Comparison of ENCODE assay signal across 9 cellular contexts in the genomic region with DNA sequence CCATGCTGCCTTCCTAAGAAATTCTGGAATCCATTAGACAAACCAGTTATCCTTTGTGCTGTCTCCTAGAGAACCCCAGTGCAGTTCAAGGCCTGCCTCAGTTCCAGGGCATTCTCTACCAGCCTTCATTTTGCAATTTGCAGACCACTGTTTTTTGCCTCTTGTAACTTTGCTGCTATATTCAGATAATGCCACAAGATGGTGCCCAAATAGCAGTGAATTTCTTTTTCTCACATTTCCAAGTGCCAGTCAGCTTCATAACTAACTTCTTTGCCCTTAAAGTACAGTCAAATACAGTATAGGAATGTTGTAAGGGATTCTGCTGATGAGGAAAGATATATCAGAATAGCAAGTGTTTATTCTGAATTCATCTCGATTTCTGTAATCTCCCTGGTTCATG. TPM values are rescaled to one million over a fixed set of nuclear protein-coding genes. Genes with fewer than 3 reads are reported as not detected.
DNase-seq lines count a peak whose midpoint lies in the region; ATAC-seq, FAIRE-seq and TF ChIP-seq lines count a peak whose summit lies in the region.
"Had no signal": no experiment of that assay in that cellular context is flagged by ENCODE, and none has a peak within 500 bp of the region (broad histone marks: within the 10 kb centered on the region; RNA-seq: fewer than 3 reads in every experiment).

No MANE protein-coding gene starts in this region.

- TF ChIP-seq RAD21 in IMR-90 (IDR thresholded peaks at IDR 0.05; ENCODE audit: low read length) (peak; percentile 71), K562 (CRISPR knock-in tag; conservative IDR thresholded peaks at IDR 0.05 in 1 of 2, IDR thresholded peaks at IDR 0.05 in 1 of 2) (peak; percentile 40 to 60; a peak in 3 of 4 replicates), liver (IDR thresholded peaks at IDR 0.05) (peak; percentile 68 to 73)

- no peak overlapping the region for H2BK120ac ChIP-seq in IMR-90 (ENCODE audit: low read depth, low read length)

- no peak for TF ChIP-seq EP300 in K562 (IDR thresholded peaks at IDR 0.05; ENCODE audit: low read length)

- ATAC-seq in IMR-90 (ENCODE audit: low read depth) (peak; percentile 44; the same call in 1 of the 2 replicates), K562 (no peak), HG02973 (IDR thresholded peaks at IDR 0.05; ENCODE audit: unreplicated experiment) (no peak)
- no peak for ATAC-seq in activated CD8-positive, alpha-beta memory T cell treated with anti-CD3 and anti-CD28 coated beads, Interleukin-2, amount 10 ng/mL, durations not matched to agents 7 days and 5 days

- no peak overlapping the region for H2BK5ac ChIP-seq in IMR-90 (ENCODE audit: low read depth, low read length, poor library complexity, severe bottlenecking)

- no peak overlapping the region for H3K56ac ChIP-seq in IMR-90 (ENCODE audit: extremely low read depth, insufficient read depth, low read length)

- H3K27me3 ChIP-seq in BE2C (no peaks in the 10 kb centered on the region), IMR-90 (ENCODE audit: control insufficient read depth, insufficient read depth, low read length) (no peaks in the 10 kb centered on the region), K562 (ENCODE audit: control insufficient read depth in 2 of 2, insufficient read depth in 2 of 2, low read length in 2 of 2) (no peaks in the 10 kb centered on the region), liver (ENCODE audit: control insufficient read depth in 4 of 4, insufficient read depth in 4 of 4, low read length in 3 of 4) (no peaks in the 10 kb centered on the region)

- H3K9ac ChIP-seq in IMR-90 (ENCODE audit: low read depth, low read length), result no peak overlapping the region
- H3K9ac ChIP-seq in K562 (ENCODE audit: insufficient read depth in 1 of 2, low read depth in 2 of 2, low read length in 2 of 2), result no peak overlapping the region
- no peak overlapping the region for H3K9ac ChIP-seq in liver (ENCODE audit: low read depth in 1 of 2, low read length in 2 of 2)

- H2BK15ac ChIP-seq in IMR-90 (ENCODE audit: low read depth, low read length), result no peak overlapping the region

- in situ Hi-C loops in IMR-90 (cut with MboI; ENCODE audit: low sequenced_read_pairs) (no loop called here), K562 (cut with MboI) (no loop called here)

- H3K9me1 ChIP-seq in IMR-90 (ENCODE audit: insufficient read depth, low read length) (peaks cover 6% of the 10 kb centered on the region; the same call in 1 of the 2 replicates), K562 (ENCODE audit: control insufficient read depth, insufficient read depth, low read length) (peaks cover 2% of the 10 kb centered on the region)

- H3K4me2 ChIP-seq in IMR-90 (ENCODE audit: low read depth, low read length) (no peak overlapping the region), K562 (ENCODE audit: insufficient read depth, low read length) (no peak overlapping the region)

- H3K9me3 ChIP-seq in BE2C (no peaks in the 10 kb centered on the region), IMR-90 (ENCODE audit: control insufficient read depth, insufficient read depth, low read length) (no peaks in the 10 kb centered on the region), K562 (replicated peaks; ENCODE audit: control insufficient read depth, insufficient read depth, low read depth, low read length) (no peaks in the 10 kb centered on the region), liver (ENCODE audit: control insufficient read depth in 4 of 4, low read length in 3 of 4) (no peaks in the 10 kb centered on the region)

- no peaks in the 10 kb centered on the region for H4K20me1 ChIP-seq in IMR-90 (ENCODE audit: insufficient read depth, low read length)
- no peaks in the 10 kb centered on the region for H4K20me1 ChIP-seq in K562 (replicated peaks; ENCODE audit: control insufficient read depth, insufficient read depth, low read length)

- no peaks in the 10 kb centered on the region for H3K79me2 ChIP-seq in K562 (ENCODE audit: control insufficient read depth, insufficient read depth, low read length)

- no peak overlapping the region for H3K23ac ChIP-seq in IMR-90 (ENCODE audit: low read depth, low read length)

- H2AK9ac ChIP-seq in IMR-90 (replicated peaks; ENCODE audit: low read depth, low read length, poor library complexity), result no peak overlapping the region

- CTCF ChIA-PET in IMR-90 (lab: Yijun Ruan, JAX), result interaction anchor here (1.2 to 3.8 kb wide), 3 partner anchors 51 to 66 kb away, joined by 3 to 23 read pairs (median 3); no protein-coding TSS in a partner anchor
- CTCF ChIA-PET in K562 (lab: Yijun Ruan, JAX; ENCODE audit: low intra/inter-chr PET ratio), result interaction anchor here (0.7 kb wide), 1 partner anchor 67 kb away, joined by 3 read pairs; no protein-coding TSS in a partner anchor
- CTCF ChIA-PET in activated CD8-positive, alpha-beta memory T cell treated with anti-CD3 and anti-CD28 coated beads, Interleukin-2, amount 10 ng/mL, durations not matched to agents 7 days and 5 days (lab: Charles Lee), result no interaction called here

- no peak overlapping the region for H2BK20ac ChIP-seq in IMR-90 (ENCODE audit: low read depth, low read length)

- no peaks in the 10 kb centered on the region for H3K9me3 Mint-ChIP-seq in activated CD8-positive, alpha-beta memory T cell treated with anti-CD3 and anti-CD28 coated beads, Interleukin-2, amount 10 ng/mL, durations not matched to agents 7 days and 5 days (ENCODE audit: low read depth)

- DNase-seq in BE2C (no peak), IMR-90 (peak; percentile 56), K562 (ENCODE audit: extremely low read depth in 1 of 4, low spot score in 3 of 4) (no peak), CD1c-positive myeloid dendritic cell (ENCODE audit: extremely low spot score) (no peak)
- DNase-seq in activated CD4-positive, alpha-beta T cell treated with anti-CD3 and anti-CD28 coated beads for 4 hours, result no peak
- no peak for DNase-seq in activated CD8-positive, alpha-beta memory T cell treated with anti-CD3 and anti-CD28 coated beads, Interleukin-2, amount 10 ng/mL, durations not matched to agents 7 days and 5 days
- DNase-seq: NK-92 treated with Interleukin-12 subunit alpha and Interleukin-12 subunit beta, amount 100 ng/mL, for 24 hours had no signal

- peaks cover 18% of the 10 kb centered on the region for H3K36me3 Mint-ChIP-seq in activated CD8-positive, alpha-beta memory T cell treated with anti-CD3 and anti-CD28 coated beads, Interleukin-2, amount 10 ng/mL, durations not matched to agents 7 days and 5 days

- no peak overlapping the region for H4K8ac ChIP-seq in IMR-90 (ENCODE audit: low read depth in 2 of 2, low read length in 2 of 2)

- H2AK5ac ChIP-seq in IMR-90 (ENCODE audit: low read depth, low read length), result no peak overlapping the region

- H3K27ac ChIP-seq in IMR-90 (ENCODE audit: insufficient read depth, low read length) (no peak overlapping the region), K562 (ENCODE audit: extremely low read depth, low read depth, low read length) (no peak overlapping the region), liver (ENCODE audit: low read depth in 1 of 2, low read length in 2 of 2) (no peak overlapping the region)

- no CpG with 5 or more reads among the region's 1 CpG for WGBS in IMR-90 (ENCODE audit: extremely low coverage in 2 of 2, insufficient read length in 1 of 2), 2 experiments
- WGBS in K562 (ENCODE audit: insufficient coverage, low coverage, missing lambda C conversion rate), result 46% methylated on average over 1 of the region's 1 CpG
- 77% methylated on average over 1 of the region's 1 CpG for WGBS in liver

- no peak overlapping the region for H3K14ac ChIP-seq in IMR-90 (replicated peaks; ENCODE audit: low read depth, low read length)

- TF ChIP-seq CTCF in BE2C (IDR thresholded peaks at IDR 0.05; ENCODE audit: low read depth, low read length) (peak; percentile 59), IMR-90 (conservative IDR thresholded peaks at IDR 0.05; ENCODE audit: low read depth, low read length) (peak; percentile 61), K562 (IDR thresholded peaks at IDR 0.05 in 2 of 3, conservative IDR thresholded peaks at IDR 0.05 in 1 of 3; ENCODE audit: insufficient read depth in 2 of 3, low read depth in 1 of 3, low read length in 3 of 3) (peak in 2 of 3 experiments; percentile 18 to 35; a peak in 2 of 6 replicates), liver (IDR thresholded peaks at IDR 0.05; ENCODE audit: low read depth, low read length, missing input control) (peak; percentile 21)

- no peak overlapping the region for H3K4ac ChIP-seq in IMR-90 (ENCODE audit: low read depth, low read length)

- H3K4me3 ChIP-seq in BE2C (ENCODE audit: low read depth, low read length) (no peak overlapping the region), IMR-90 (ENCODE audit: insufficient read depth, low read depth, low read length) (no peak overlapping the region), K562 (no peak overlapping the region), liver (ENCODE audit: low read depth in 1 of 3, low read length in 3 of 3) (no peak overlapping the region)

- H3K4me3 Mint-ChIP-seq in activated CD8-positive, alpha-beta memory T cell treated with anti-CD3 and anti-CD28 coated beads, Interleukin-2, amount 10 ng/mL, durations not matched to agents 7 days and 5 days, result no peak overlapping the region

- intact Hi-C loops in IMR-90 (cut with micrococcal nuclease) (loop anchor here (1.0 to 5.0 kb wide), 3 partner anchors 66 to 224 kb away; no protein-coding TSS in a partner anchor), K562 (cut with micrococcal nuclease) (loop anchor here (5.0 kb wide), 1 partner anchor 64 kb away; no protein-coding TSS in a partner anchor)

- no peak overlapping the region for H4K91ac ChIP-seq in IMR-90 (ENCODE audit: insufficient read depth, low read depth, low read length)

- H3K27me3 Mint-ChIP-seq in activated CD8-positive, alpha-beta memory T cell treated with anti-CD3 and anti-CD28 coated beads, Interleukin-2, amount 10 ng/mL, durations not matched to agents 7 days and 5 days, result no peaks in the 10 kb centered on the region

- POLR2A ChIA-PET in IMR-90 (lab: Charles Lee; ENCODE audit: unreplicated experiment) (no interaction called here), K562 (lab: Yijun Ruan, JAX) (no interaction called here)

- H2AFZ ChIP-seq in IMR-90 (replicated peaks; ENCODE audit: low read length, poor library complexity) (no peak overlapping the region), K562 (ENCODE audit: low read depth, low read length) (no peak overlapping the region)

- FAIRE-seq in K562 (lab: Jason Lieb, UNC), result no peak

- no peaks in the 10 kb centered on the region; a peak in 1 of 4 replicates for H3K79me1 ChIP-seq in IMR-90 (ENCODE audit: low read depth in 1 of 2, low read length in 2 of 2)

- no peak overlapping the region for H4K5ac ChIP-seq in IMR-90 (ENCODE audit: low read depth, low read length)

- H3K27ac Mint-ChIP-seq in activated CD8-positive, alpha-beta memory T cell treated with anti-CD3 and anti-CD28 coated beads, Interleukin-2, amount 10 ng/mL, durations not matched to agents 7 days and 5 days, result no peak overlapping the region

- TF ChIP-seq POLR2A in IMR-90 (IDR thresholded peaks at IDR 0.05; ENCODE audit: low read depth, low read length) (no peak), K562 (conservative IDR thresholded peaks at IDR 0.05) (no peak)

- BruUV-seq in IMR-90 (replicated peaks; lab: Mats Ljungman, UMichigan) (no TSS peak), K562 (replicated peaks; lab: Mats Ljungman, UMichigan) (no TSS peak)

- H3K4me1 Mint-ChIP-seq in activated CD8-positive, alpha-beta memory T cell treated with anti-CD3 and anti-CD28 coated beads, Interleukin-2, amount 10 ng/mL, durations not matched to agents 7 days and 5 days, result peaks cover 14% of the 10 kb centered on the region

- no peak overlapping the region for H3K18ac ChIP-seq in IMR-90 (ENCODE audit: low read depth, low read length)

- peaks cover 8% of the 10 kb centered on the region for H3K36me3 ChIP-seq in BE2C
- H3K36me3 ChIP-seq in IMR-90 (ENCODE audit: control insufficient read depth, insufficient read depth, low read length), result peaks cover 10% of the 10 kb centered on the region; the same call in 1 of the 2 replicates
- H3K36me3 ChIP-seq in K562 (ENCODE audit: control insufficient read depth, insufficient read depth, low read length), result peaks cover 36% of the 10 kb centered on the region; the same call in 2 of the 3 replicates
- H3K36me3 ChIP-seq in liver (ENCODE audit: control insufficient read depth in 4 of 4, insufficient read depth in 3 of 4, low read depth in 1 of 4, low read length in 3 of 4), result peaks cover 3 to 29% (median 21%) of the 10 kb centered on the region in 4 donors

- no peaks in the 10 kb centered on the region for H3K4me1 ChIP-seq in BE2C
- peaks cover 18% of the 10 kb centered on the region for H3K4me1 ChIP-seq in IMR-90 (ENCODE audit: control insufficient read depth, insufficient read depth, low read length)
- H3K4me1 ChIP-seq in K562 (replicated peaks in 1 of 2; ENCODE audit: control insufficient read depth in 2 of 2, insufficient read depth in 2 of 2, low read length in 2 of 2), result peaks cover 0 to 12% of the 10 kb centered on the region in 2 experiments; a peak in 3 of 5 replicates
- no peaks in the 10 kb centered on the region for H3K4me1 ChIP-seq in liver (ENCODE audit: control insufficient read depth in 4 of 4, insufficient read depth in 4 of 4, low read length in 3 of 4)

- dilution Hi-C loops in IMR-90 (cut with HindIII; ENCODE audit: low sequenced_read_pairs, unreplicated experiment), result no loop called here

RNA-seq across cellular contexts. Expression of gene LOXL4, which starts 25.2 kb away (rescaled TPM):
- 0.28 TPM for polyA plus RNA-seq in BE2C (2012; ENCODE audit: insufficient read depth, insufficient read length, low read depth)
- total RNA-seq in IMR-90 (2012; rRNA removed), result 17.5 and 20.8 TPM in 2 replicates
- polyA plus RNA-seq in IMR-90 (2012; rRNA removed), result 24.9 and 26.7 TPM in 2 replicates
- 26.8 and 38.4 TPM in 2 replicates for polyA plus RNA-seq in IMR-90 (2012; cell fraction: cytosol; rRNA removed)
- 30.8 and 37.2 TPM in 2 replicates for polyA plus RNA-seq in IMR-90 (2012; cell fraction: nucleus; rRNA removed; ENCODE audit: low replicate concordance)
- total RNA-seq in K562 (2011; cell fraction: chromatin; rRNA removed; ENCODE audit: low replicate concordance), result 0.35 and 1.1 TPM in 2 replicates
- 0.92 and 1.2 TPM in 2 replicates for total RNA-seq in K562 (2011; cell fraction: nucleolus; rRNA removed)
- 0.53 and 0.95 TPM in 2 replicates for total RNA-seq in K562 (2011; cell fraction: nucleoplasm; rRNA removed)
- total RNA-seq in K562 (2014; rRNA removed), result 0.04 and 0.09 TPM in 2 replicates
- total RNA-seq in K562 (2014; rRNA removed; fragmentation: Illumina TruSeq; extraction: Trizol), result 0.06 TPM in 1 of 2 replicates, not detected in the other
- total RNA-seq in K562 (2015; rRNA removed; fragmentation: Illumina TruSeq; extraction: Trizol), result not detected in 2 replicates
- total RNA-seq in K562 (2021), result 0.04 and 0.13 TPM in 2 replicates
- polyA plus RNA-seq in K562 (2011; rRNA removed), result 0.35 and 0.39 TPM in 2 replicates
- polyA plus RNA-seq in K562 (2011; cell fraction: cytosol; rRNA removed), result 0.47 and 0.58 TPM in 2 replicates
- 0.76 and 1.2 TPM in 2 replicates for polyA plus RNA-seq in K562 (2011; cell fraction: nucleus; rRNA removed)
- polyA plus RNA-seq in K562 (2012), result 0.16 and 0.83 TPM in 2 replicates
- polyA plus RNA-seq in K562 (2014; fragmentation: Illumina TruSeq; extraction: Trizol), result 0.03 and 0.04 TPM in 2 replicates
- under 1 TPM in 1 of 2 experiments, not detected in 1; 0.04 TPM for polyA plus RNA-seq in K562 (2014; fragmentation: Nextera tagmentation; extraction: Ambion mirVana)
- polyA plus RNA-seq in K562 (2014; rRNA removed), result 0.05 and 0.07 TPM in 2 replicates
- 0.21 and 0.24 TPM in 2 replicates for polyA minus RNA-seq in K562 (2011; rRNA and poly(A)+ RNA removed)
- polyA minus RNA-seq in K562 (2011; cell fraction: cytosol; rRNA and poly(A)+ RNA removed), result 0.48 TPM in 1 of 2 replicates, not detected in the other
- polyA minus RNA-seq in K562 (2011; cell fraction: nucleus; rRNA and poly(A)+ RNA removed), result 0.22 and 0.27 TPM in 2 replicates
- total RNA-seq in liver, result 10 to 100 TPM in 1 of 2 donors, under 1 TPM in 1; 0.84 to 18.5 TPM
- 1 to 10 TPM in 1 of 2 donors, under 1 TPM in 1; 0.38 to 1.2 TPM for polyA plus RNA-seq in liver
- not detected for total RNA-seq in activated CD8-positive, alpha-beta memory T cell treated with anti-CD3 and anti-CD28 coated beads, Interleukin-2, amount 10 ng/mL, durations not matched to agents 7 days and 5 days
